In genomic region chr10:71720304-71720672, GRCh38 we compare ENCODE assay signal across 17 cellular contexts. TPM values are rescaled to one million over a fixed set of nuclear protein-coding genes. Genes with fewer than 3 reads are reported as not detected.
"Had no signal": no experiment of that assay in that cellular context is flagged by ENCODE, and none has a peak within 500 bp of the region (broad histone marks: within the 10 kb centered on the region; RNA-seq: fewer than 3 reads in every experiment).

No MANE protein-coding gene starts in this region.

- H3K9me3 ChIP-seq: colonic mucosa, esophagus muscularis mucosa, prostate gland had no signal

- H3K36me3 Mint-ChIP-seq: natural killer cell treated with Interleukin-12 subunit alpha and Interleukin-12 subunit beta and Interleukin-15 and Interleukin-18, amount 100 ng/mL, for 72 hours; type B pancreatic cell had no signal

- H3K79me2 ChIP-seq: hepatocyte had no signal

- H3K4me3 Mint-ChIP-seq: activated T-helper 1 cell treated with anti-CD3 and anti-CD28 coated beads, Interleukin-12 subunit alpha, Interleukin-12 subunit beta, Interleukin-2, Interleukin-4 antibody, amounts not matched to agents 30 ng/mL and 10 ng/mL and 1 ng/mL, durations not matched to agents 14 hours and 24 hours and 36 hours; natural killer cell treated with Interleukin-12 subunit alpha and Interleukin-12 subunit beta and Interleukin-15 and Interleukin-18, amount 100 ng/mL, for 72 hours; stimulated activated naive CD8-positive, alpha-beta T cell treated with anti-CD3 and anti-CD28 coated beads, Interleukin-15, Interleukin-2, amounts not matched to agents 100 ng/mL and 50 ng/mL, for 24 hours; type B pancreatic cell had no signal

- DNase-seq: activated CD4-positive, alpha-beta T cell treated with anti-CD3 and anti-CD28 coated beads for 48 hours; activated CD8-positive, alpha-beta memory T cell treated with anti-CD3 and anti-CD28 coated beads, Interleukin-2, amount 50 U/mL, for 48 hours; activated naive CD4-positive, alpha-beta T cell; colonic mucosa; left ventricle myocardium superior; stimulated activated CD4-positive, alpha-beta T cell treated with anti-CD3 and anti-CD28 coated beads, Interleukin-15, amount 100 ng/mL, for 24 hours; stimulated activated CD4-positive, alpha-beta T cell treated with anti-CD3 and anti-CD28 coated beads, Interleukin-4, amount 100 ng/mL, for 1 hour had no signal

- H3K4me3 ChIP-seq: colonic mucosa, esophagus muscularis mucosa, hepatocyte, prostate gland, skin epidermis had no signal

- H3K9me3 Mint-ChIP-seq: activated T-helper 1 cell treated with anti-CD3 and anti-CD28 coated beads, Interleukin-12 subunit alpha, Interleukin-12 subunit beta, Interleukin-2, Interleukin-4 antibody, amounts not matched to agents 30 ng/mL and 10 ng/mL and 1 ng/mL, durations not matched to agents 14 hours and 24 hours and 36 hours; natural killer cell treated with Interleukin-12 subunit alpha and Interleukin-12 subunit beta and Interleukin-15 and Interleukin-18, amount 100 ng/mL, for 72 hours; stimulated activated naive CD8-positive, alpha-beta T cell treated with anti-CD3 and anti-CD28 coated beads, Interleukin-15, Interleukin-2, amounts not matched to agents 100 ng/mL and 50 ng/mL, for 24 hours; type B pancreatic cell had no signal

- H3K36me3 ChIP-seq: colonic mucosa, esophagus muscularis mucosa, prostate gland had no signal

- H3K27me3 Mint-ChIP-seq: natural killer cell treated with Interleukin-12 subunit alpha and Interleukin-12 subunit beta and Interleukin-15 and Interleukin-18, amount 100 ng/mL, for 72 hours; stimulated activated naive CD8-positive, alpha-beta T cell treated with anti-CD3 and anti-CD28 coated beads, Interleukin-15, Interleukin-2, amounts not matched to agents 100 ng/mL and 50 ng/mL, for 24 hours had no signal

- H3K4me2 ChIP-seq: hepatocyte had no signal

- H3K27ac Mint-ChIP-seq: activated T-helper 1 cell treated with anti-CD3 and anti-CD28 coated beads, Interleukin-12 subunit alpha, Interleukin-12 subunit beta, Interleukin-2, Interleukin-4 antibody, amounts not matched to agents 30 ng/mL and 10 ng/mL and 1 ng/mL, durations not matched to agents 14 hours and 24 hours and 36 hours; type B pancreatic cell had no signal

- H3K27me3 ChIP-seq: colonic mucosa, esophagus muscularis mucosa, hepatocyte had no signal

- H3K27ac ChIP-seq: colonic mucosa, hepatocyte, prostate gland had no signal

- ATAC-seq: natural killer cell treated with Interleukin-12 subunit alpha and Interleukin-12 subunit beta and Interleukin-15 and Interleukin-18, amount 100 ng/mL, for 72 hours had no signal

- H2AFZ ChIP-seq: hepatocyte had no signal

- H3K4me1 ChIP-seq: colonic mucosa, prostate gland had no signal

RNA-seq across cellular contexts. Expression of gene C10orf105, which starts 0.7 kb away (rescaled TPM):
- total RNA-seq: cardiac septum; hepatocyte; natural killer cell treated with Interleukin-12 subunit alpha and Interleukin-12 subunit beta and Interleukin-15 and Interleukin-18, amount 100 ng/mL, for 72 hours had no signal
- polyA plus RNA-seq: hepatocyte, keratinocyte had no signal
